ENCODE assay signal across 26 cellular contexts in the genomic region with DNA sequence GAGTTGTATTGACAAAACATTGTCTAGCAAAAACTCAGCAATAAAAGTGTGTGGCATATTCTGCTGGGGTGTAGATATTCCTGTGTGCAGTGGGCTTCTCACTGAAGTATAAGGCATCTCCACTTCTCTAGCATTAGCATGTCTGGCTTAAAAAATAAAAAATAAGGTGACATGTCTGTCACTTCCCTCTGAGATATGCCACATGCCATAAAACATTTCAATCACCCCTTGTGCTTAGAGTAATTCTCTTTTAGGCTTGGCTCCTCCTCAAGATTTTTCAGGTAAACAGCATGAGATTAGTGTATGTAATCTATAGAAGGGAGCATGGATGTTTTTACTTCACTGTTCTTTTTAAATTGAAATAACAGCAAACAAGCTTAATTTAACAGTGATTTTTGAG.
"Had no signal": no experiment of that assay in that cellular context is flagged by ENCODE, and none has a peak within 500 bp of the region (broad histone marks: within the 10 kb centered on the region; RNA-seq: fewer than 3 reads in every experiment).

No MANE protein-coding gene starts in this region.

- H3K36me3 Mint-ChIP-seq: activated naive CD4-positive, alpha-beta T cell treated with anti-CD3 and anti-CD28 coated beads, Interleukin-2, amount 50 U/mL, for 24 hours had no signal

- FAIRE-seq: islet of Langerhans, pancreas had no signal

- H3K4me1 Mint-ChIP-seq: activated B cell treated with CpG ODN at 0.5 μM for 24 hours; activated naive CD4-positive, alpha-beta T cell treated with anti-CD3 and anti-CD28 coated beads, Interleukin-2, amount 50 U/mL, for 24 hours; activated T-helper 17 cell treated with anti-CD3 and anti-CD28 coated beads, Interleukin-2, amount 50 U/mL, for 72 hours; T-helper 17 cell had no signal

- H3K4me3 ChIP-seq: coronary artery, gastrocnemius medialis, left ventricle myocardium inferior, lung, pancreas, psoas muscle, testis, transverse colon had no signal

- H3K27ac ChIP-seq: coronary artery, dorsolateral prefrontal cortex, gastrocnemius medialis, left ventricle myocardium inferior, neutrophil, pancreas, psoas muscle, testis, transverse colon had no signal

- DNase-seq: activated B cell treated with CpG ODN at 0.5 μM for 24 hours; activated CD4-positive, alpha-beta T cell treated with anti-CD3 and anti-CD28 coated beads, Interleukin-2, amount 50 U/mL, for 1 hour; activated CD8-positive, alpha-beta T cell treated with anti-CD3 and anti-CD28 coated beads for 36 hours; activated gamma-delta T cell treated with Interleukin-2 at 50 U/mL for 16 hours; activated T-cell treated with anti-CD3 and anti-CD28 coated beads, Interleukin-2, amount 50 U/mL, for 4 hours; dorsolateral prefrontal cortex; effector memory CD4-positive, alpha-beta T cell; erythroblast; gastrocnemius medialis; glutamatergic neuron; left ventricle myocardium inferior; pancreas; psoas muscle; stimulated activated CD4-positive, alpha-beta T cell treated with anti-CD3 and anti-CD28 coated beads, Interleukin-2, amount 100 ng/mL, for 48 hours; stimulated activated naive CD8-positive, alpha-beta T cell treated with anti-CD3 and anti-CD28 coated beads, Interleukin-15, Interleukin-2, amounts not matched to agents 100 U/mL and 50 U/mL, for 24 hours; T-helper 17 cell; T1000; testis; transverse colon had no signal

- H3K36me3 ChIP-seq: gastrocnemius medialis, left ventricle myocardium inferior, neutrophil, pancreas, transverse colon had no signal

- H3K9me3 Mint-ChIP-seq: activated B cell treated with CpG ODN at 0.5 μM for 24 hours; activated CD8-positive, alpha-beta T cell treated with anti-CD3 and anti-CD28 coated beads for 36 hours; activated naive CD4-positive, alpha-beta T cell treated with anti-CD3 and anti-CD28 coated beads, Interleukin-2, amount 50 U/mL, for 24 hours; activated T-cell treated with anti-CD3 and anti-CD28 coated beads, Interleukin-2, amount 50 U/mL, for 4 hours; activated T-helper 17 cell treated with anti-CD3 and anti-CD28 coated beads, Interleukin-2, amount 50 U/mL, for 72 hours; nephron had no signal

- H3K9me3 ChIP-seq: gastrocnemius medialis, left ventricle myocardium inferior, neutrophil, pancreas, psoas muscle, testis, transverse colon had no signal

- ATAC-seq: activated CD8-positive, alpha-beta T cell treated with anti-CD3 and anti-CD28 coated beads for 36 hours; activated T-cell treated with anti-CD3 and anti-CD28 coated beads, Interleukin-2, amount 50 U/mL, for 4 hours; activated T-helper 17 cell treated with anti-CD3 and anti-CD28 coated beads, Interleukin-2, amount 50 U/mL, for 72 hours; gastrocnemius medialis; pancreas; psoas muscle; stimulated activated naive CD8-positive, alpha-beta T cell treated with anti-CD3 and anti-CD28 coated beads, Interleukin-15, Interleukin-2, amounts not matched to agents 100 U/mL and 50 U/mL, for 24 hours; T-helper 17 cell had no signal

- H3K27me3 Mint-ChIP-seq: activated B cell treated with CpG ODN at 0.5 μM for 24 hours; activated naive CD4-positive, alpha-beta T cell treated with anti-CD3 and anti-CD28 coated beads, Interleukin-2, amount 50 U/mL, for 24 hours had no signal

- H3K27me3 ChIP-seq: dorsolateral prefrontal cortex, gastrocnemius medialis, neutrophil, pancreas, testis, transverse colon had no signal

- H3K4me1 ChIP-seq: gastrocnemius medialis, left ventricle myocardium inferior, pancreas, psoas muscle, testis, transverse colon had no signal

- H3K4me3 Mint-ChIP-seq: activated B cell treated with CpG ODN at 0.5 μM for 24 hours; activated CD8-positive, alpha-beta T cell treated with anti-CD3 and anti-CD28 coated beads for 36 hours; activated naive CD4-positive, alpha-beta T cell treated with anti-CD3 and anti-CD28 coated beads, Interleukin-2, amount 50 U/mL, for 24 hours; activated T-cell treated with anti-CD3 and anti-CD28 coated beads, Interleukin-2, amount 50 U/mL, for 4 hours; activated T-helper 17 cell treated with anti-CD3 and anti-CD28 coated beads, Interleukin-2, amount 50 U/mL, for 72 hours; T-helper 17 cell had no signal

- H3K27ac Mint-ChIP-seq: activated B cell treated with CpG ODN at 0.5 μM for 24 hours; activated CD8-positive, alpha-beta T cell treated with anti-CD3 and anti-CD28 coated beads for 36 hours; activated naive CD4-positive, alpha-beta T cell treated with anti-CD3 and anti-CD28 coated beads, Interleukin-2, amount 50 U/mL, for 24 hours; activated T-helper 17 cell treated with anti-CD3 and anti-CD28 coated beads, Interleukin-2, amount 50 U/mL, for 72 hours; T-helper 17 cell had no signal
